Comparison of ENCODE assay signal across 20 cellular contexts in genomic region chr4:156939151-156939550, GRCh38. TPM values are rescaled to one million over a fixed set of nuclear protein-coding genes. Genes with fewer than 3 reads are reported as not detected.
DNase-seq lines count a peak whose midpoint lies in the region; TF ChIP-seq lines count a peak whose summit lies in the region.
"Had no signal": no experiment of that assay in that cellular context is flagged by ENCODE, and none has a peak within 500 bp of the region (broad histone marks: within the 10 kb centered on the region; RNA-seq: fewer than 3 reads in every experiment).

No MANE protein-coding gene starts in this region.

- H3K4me2 ChIP-seq in osteoblast (ENCODE audit: insufficient read depth, low read length): no peak overlapping the region

- peak overlapping the region; percentile 19 for H3K9ac ChIP-seq in SK-N-MC (ENCODE audit: insufficient read length)

- H3K27ac ChIP-seq in SK-N-MC (no peak overlapping the region), osteoblast (ENCODE audit: low read depth, low read length) (peak overlapping the region; percentile 57)
- no peak overlapping the region for H3K27ac ChIP-seq in effector memory CD4-positive, alpha-beta T cell (ENCODE audit: insufficient read depth, low read length, poor library complexity, severe bottlenecking)

- no peaks in the 10 kb centered on the region for H3K36me3 ChIP-seq in SK-N-MC (ENCODE audit: insufficient read depth, low read length)
- no peaks in the 10 kb centered on the region for H3K36me3 ChIP-seq in osteoblast (ENCODE audit: insufficient read depth, low read length)
- no peaks in the 10 kb centered on the region for H3K36me3 ChIP-seq in effector memory CD4-positive, alpha-beta T cell (ENCODE audit: control insufficient read depth, insufficient read depth, low read length)

- intact Hi-C loops in dendritic cell treated with granulocyte-macrophage colony-stimulating factor and Interleukin-4, amounts not matched to agents 40 ng/mL and 50 ng/mL, for 4 days (cut with micrococcal nuclease): loop anchor here (1.0 to 5.0 kb wide), 2 partner anchors 15 to 33 kb away; partner anchors contain the start of gene PDGFC

- H3K9me3 ChIP-seq in SK-N-MC (ENCODE audit: low read depth, low read length) (no peaks in the 10 kb centered on the region), osteoblast (ENCODE audit: low read depth, low read length) (no peaks in the 10 kb centered on the region)
- no peaks in the 10 kb centered on the region for H3K9me3 ChIP-seq in effector memory CD4-positive, alpha-beta T cell (ENCODE audit: control insufficient read depth, low read length)
- H3K9me3 ChIP-seq: Caco-2 had no signal

- peaks cover 95% of the 10 kb centered on the region for H3K79me2 ChIP-seq in osteoblast (ENCODE audit: insufficient read depth, low read length)

- peaks cover 21% of the 10 kb centered on the region for H3K4me1 Mint-ChIP-seq in dendritic cell treated with granulocyte-macrophage colony-stimulating factor and Interleukin-4, amounts not matched to agents 40 ng/mL and 50 ng/mL, for 4 days (ENCODE audit: low read depth)

- H3K4me1 ChIP-seq in osteoblast (ENCODE audit: insufficient read depth, low read length): peaks cover 51% of the 10 kb centered on the region
- no peaks in the 10 kb centered on the region for H3K4me1 ChIP-seq in effector memory CD4-positive, alpha-beta T cell (ENCODE audit: control insufficient read depth, insufficient read depth, low read length, poor library complexity, severe bottlenecking)

- H3K27me3 Mint-ChIP-seq in dendritic cell treated with granulocyte-macrophage colony-stimulating factor and Interleukin-4, amounts not matched to agents 40 ng/mL and 50 ng/mL, for 4 days: no peaks in the 10 kb centered on the region
- H3K27me3 Mint-ChIP-seq: CD4-positive, alpha-beta T cell had no signal

- no peak for TF ChIP-seq CTCF in osteoblast (IDR thresholded peaks at IDR 0.05; ENCODE audit: extremely low read depth, low read depth, low read length)

- no peaks in the 10 kb centered on the region for H4K20me1 ChIP-seq in osteoblast (ENCODE audit: insufficient read depth, low read length)

- peak overlapping the region; percentile 84 for H3K27ac Mint-ChIP-seq in dendritic cell treated with granulocyte-macrophage colony-stimulating factor and Interleukin-4, amounts not matched to agents 40 ng/mL and 50 ng/mL, for 4 days
- H3K27ac Mint-ChIP-seq: CD4-positive, alpha-beta T cell; H9 had no signal

- H3K4me3 Mint-ChIP-seq in dendritic cell treated with granulocyte-macrophage colony-stimulating factor and Interleukin-4, amounts not matched to agents 40 ng/mL and 50 ng/mL, for 4 days: no peak overlapping the region
- H3K4me3 Mint-ChIP-seq: CD4-positive, alpha-beta T cell; H9 had no signal

- no peak overlapping the region for H3K4me3 ChIP-seq in SK-N-MC
- H3K4me3 ChIP-seq in osteoblast (ENCODE audit: insufficient read depth, low read length): no peak overlapping the region
- no peak overlapping the region for H3K4me3 ChIP-seq in effector memory CD4-positive, alpha-beta T cell (ENCODE audit: insufficient read depth, low read depth, low read length, poor library complexity, severe bottlenecking)
- H3K4me3 ChIP-seq: K562 had no signal

- H3K36me3 Mint-ChIP-seq in dendritic cell treated with granulocyte-macrophage colony-stimulating factor and Interleukin-4, amounts not matched to agents 40 ng/mL and 50 ng/mL, for 4 days (ENCODE audit: low read depth): peaks cover 24% of the 10 kb centered on the region

- no peaks in the 10 kb centered on the region for H3K27me3 ChIP-seq in osteoblast (ENCODE audit: insufficient read depth, low read length)
- H3K27me3 ChIP-seq in effector memory CD4-positive, alpha-beta T cell (replicated peaks; ENCODE audit: control insufficient read depth, insufficient read depth, low read length, poor library complexity, severe bottlenecking): no peaks in the 10 kb centered on the region

- DNase-seq in CD1c-positive myeloid dendritic cell (ENCODE audit: extremely low spot score): peak; percentile 62
- no peak for DNase-seq in SK-N-MC (ENCODE audit: low read depth, low spot score)
- DNase-seq in osteoblast (ENCODE audit: insufficient read length, low spot score, missing footprints): no peak
- no peak for DNase-seq in effector memory CD4-positive, alpha-beta T cell
- no peak for DNase-seq in NCI-H2029 (lab: John Stamatoyannopoulos, UW)
- DNase-seq in HCEC 1CT: no peak
- no peak for DNase-seq in NCI-H446 (lab: John Stamatoyannopoulos, UW)
- DNase-seq: Caco-2; CD4-positive, alpha-beta T cell; DMS153; GDM1; H9; NCI-H1105; NCI-H2107; NCI-H510A treated with DMSO at 0.1 percent for 48 hours; NCI-H774; Right ventricle myocardium superior had no signal

- no peak overlapping the region for H2AFZ ChIP-seq in osteoblast (ENCODE audit: low read length)

- H3K9me3 Mint-ChIP-seq in dendritic cell treated with granulocyte-macrophage colony-stimulating factor and Interleukin-4, amounts not matched to agents 40 ng/mL and 50 ng/mL, for 4 days: peaks cover 11% of the 10 kb centered on the region
- H3K9me3 Mint-ChIP-seq: CD4-positive, alpha-beta T cell; H9 had no signal

RNA-seq across cellular contexts. Expression of gene PDGFC, which starts 32.4 kb away (rescaled TPM):
- 145 and 147 TPM in 2 replicates for total RNA-seq in osteoblast
- total RNA-seq: CD4-positive, alpha-beta T cell; K562; OCI-LY7 had no signal
